ENCODE assay signal across 7 cellular contexts in the genomic region with DNA sequence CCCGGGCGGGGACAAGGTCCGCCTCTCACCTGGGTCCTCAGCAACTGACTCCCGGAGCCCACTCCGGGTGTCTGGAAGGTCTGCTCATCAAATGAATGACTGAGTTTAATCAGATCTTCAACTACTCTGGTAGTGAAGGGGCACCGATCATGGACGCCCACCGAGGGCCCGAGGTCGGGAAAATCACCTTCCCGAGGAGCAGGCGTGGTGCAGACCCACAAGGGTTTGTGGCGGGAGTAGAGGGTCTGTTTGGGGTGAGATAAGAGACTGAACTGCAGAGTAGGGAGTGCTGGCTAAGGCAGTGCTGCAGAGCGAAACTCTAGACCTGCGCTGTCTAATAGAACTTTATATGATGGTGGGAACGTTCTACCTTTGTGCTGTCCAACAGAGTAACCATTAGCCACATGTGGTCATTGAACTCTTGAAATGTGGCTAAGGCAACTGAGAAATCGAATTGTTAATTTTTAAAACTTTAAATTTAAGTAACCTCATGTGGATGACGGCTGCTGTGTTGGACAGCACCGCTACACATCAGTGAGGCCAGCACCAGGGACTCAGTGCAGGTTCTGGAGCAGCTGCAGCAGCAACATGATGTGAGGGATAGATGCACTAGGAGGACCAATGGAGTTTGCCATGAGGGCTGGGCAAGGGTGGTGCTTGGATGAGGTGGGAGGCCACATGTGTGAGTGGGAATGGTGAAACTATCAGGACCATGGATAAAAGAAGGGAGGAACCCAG. TPM values are rescaled to one million over a fixed set of nuclear protein-coding genes. Genes with fewer than 3 reads are reported as not detected.
DNase-seq lines count a peak whose midpoint lies in the region; ATAC-seq and TF ChIP-seq lines count a peak whose summit lies in the region.
"Not testable (repeated sequence)": the region's sequence is repeated elsewhere in the genome, so short reads cannot be mapped to it uniquely, and the experiment has no call there.

No MANE protein-coding gene starts in this region.

- peak overlapping the region; percentile 99 for H3K4me3 Mint-ChIP-seq in activated CD4-positive, alpha-beta T cell treated with anti-CD3 and anti-CD28 coated beads, Interleukin-2, amount 10 ng/mL, durations not matched to agents 24 days and 14 days
- peak overlapping the region; percentile 95 for H3K4me3 Mint-ChIP-seq in mesothelial cell of epicardium

- H2AFZ ChIP-seq in KMS-11 (ENCODE audit: low read depth) = peak overlapping the region; percentile 38; the same call in 1 of the 2 replicates

- H3K9me3 ChIP-seq in breast epithelium = not testable (repeated sequence)

- not testable (repeated sequence) for H3K9me3 Mint-ChIP-seq in activated CD4-positive, alpha-beta T cell treated with anti-CD3 and anti-CD28 coated beads, Interleukin-2, amount 10 ng/mL, durations not matched to agents 24 days and 14 days; mesothelial cell of epicardium

- H3K4me3 ChIP-seq in GM12875 (ENCODE audit: low read depth, low read length) = peak overlapping the region; percentile 71
- not testable (repeated sequence) for H3K4me3 ChIP-seq in KMS-11 (IDR thresholded peaks at IDR 0.05; ENCODE audit: insufficient read depth, low read depth, low read length)
- H3K4me3 ChIP-seq in breast epithelium = peak overlapping the region; percentile 86 to 89 (median 88)
- H3K4me3 ChIP-seq in skeletal muscle cell (ENCODE audit: low read depth, low read length) = peak overlapping the region; percentile 95

- intact Hi-C loops in activated CD4-positive, alpha-beta T cell treated with anti-CD3 and anti-CD28 coated beads, Interleukin-2, amount 10 ng/mL, durations not matched to agents 24 days and 14 days (cut with micrococcal nuclease) = loop anchor here (1.0 kb wide), 1 partner anchor 16 kb away; a partner anchor contains a TSS
- intact Hi-C loops in breast epithelium (cut with DNase I; ENCODE audit: low total_unique reads) = not testable (repeated sequence)

- peak overlapping the region; percentile 42 for H3K4me2 ChIP-seq in KMS-11

- peak overlapping the region; percentile 53; the same call in 1 of the 2 replicates for H3K9ac ChIP-seq in KMS-11

- not testable (repeated sequence) for ATAC-seq in foreskin keratinocyte

- H3K36me3 ChIP-seq in KMS-11 (ENCODE audit: insufficient read depth); breast epithelium: not testable (repeated sequence)

- not testable (repeated sequence) for H3K36me3 Mint-ChIP-seq in activated CD4-positive, alpha-beta T cell treated with anti-CD3 and anti-CD28 coated beads, Interleukin-2, amount 10 ng/mL, durations not matched to agents 24 days and 14 days (ENCODE audit: low read depth); mesothelial cell of epicardium

- H3K4me1 Mint-ChIP-seq in activated CD4-positive, alpha-beta T cell treated with anti-CD3 and anti-CD28 coated beads, Interleukin-2, amount 10 ng/mL, durations not matched to agents 24 days and 14 days = peaks cover 20% of the 10 kb centered on the region
- peaks cover 32% of the 10 kb centered on the region for H3K4me1 Mint-ChIP-seq in mesothelial cell of epicardium

- H3K27ac Mint-ChIP-seq in activated CD4-positive, alpha-beta T cell treated with anti-CD3 and anti-CD28 coated beads, Interleukin-2, amount 10 ng/mL, durations not matched to agents 24 days and 14 days = peak overlapping the region; percentile 86
- H3K27ac Mint-ChIP-seq in mesothelial cell of epicardium = peak overlapping the region; percentile 96

- H3K27ac ChIP-seq in KMS-11 = not testable (repeated sequence)
- peak overlapping the region; percentile 84 to 87 for H3K27ac ChIP-seq in breast epithelium
- H3K27ac ChIP-seq in foreskin keratinocyte = peak overlapping the region; percentile 58

- not testable (repeated sequence) for H3K79me2 ChIP-seq in KMS-11 (ENCODE audit: insufficient read depth, low read depth)

- not testable (repeated sequence) for TF ChIP-seq CTCF in GM12875 (IDR thresholded peaks at IDR 0.05; ENCODE audit: borderline replicate concordance, insufficient read depth, low read depth, low read length); KMS-11 (conservative IDR thresholded peaks at IDR 0.05; ENCODE audit: low read depth, low read length); breast epithelium (IDR thresholded peaks at IDR 0.05); foreskin keratinocyte (conservative IDR thresholded peaks at IDR 0.05); mesothelial cell of epicardium (IDR thresholded peaks at IDR 0.05; ENCODE audit: unreplicated experiment)

- H4K20me1 ChIP-seq in KMS-11 (ENCODE audit: insufficient read depth) = not testable (repeated sequence)

- H3K27me3 Mint-ChIP-seq in activated CD4-positive, alpha-beta T cell treated with anti-CD3 and anti-CD28 coated beads, Interleukin-2, amount 10 ng/mL, durations not matched to agents 24 days and 14 days; mesothelial cell of epicardium (ENCODE audit: low read depth): not testable (repeated sequence)

- not testable (repeated sequence) for DNase-seq in activated CD4-positive, alpha-beta T cell treated with anti-CD3 and anti-CD28 coated beads, Interleukin-2, amount 10 ng/mL, durations not matched to agents 24 days and 14 days; breast epithelium (ENCODE audit: low spot score in 2 of 2); foreskin keratinocyte; mesothelial cell of epicardium (ENCODE audit: low spot score in 2 of 2, unreplicated experiment in 2 of 2); skeletal muscle cell (ENCODE audit: low read depth)

- H3K4me1 ChIP-seq in KMS-11 (ENCODE audit: low read depth, poor library complexity, severe bottlenecking); breast epithelium; foreskin keratinocyte: not testable (repeated sequence)

- not testable (repeated sequence) for H3K27me3 ChIP-seq in KMS-11 (ENCODE audit: insufficient read depth, low read depth); breast epithelium; foreskin keratinocyte

- TF ChIP-seq POLR2A in breast epithelium (IDR thresholded peaks at IDR 0.05) = not testable (repeated sequence)

RNA-seq across cellular contexts. Expression of a gene that starts 0.7 kb away (rescaled TPM):
- 42.0 and 45.6 TPM in 2 replicates for total RNA-seq in activated CD4-positive, alpha-beta T cell treated with anti-CD3 and anti-CD28 coated beads, Interleukin-2, amount 10 ng/mL, durations not matched to agents 24 days and 14 days
- total RNA-seq in breast epithelium (10 to 100 TPM; 22.1 to 29.8 (median 26.2) TPM), foreskin keratinocyte (19.2 and 22.8 TPM in 2 replicates), mesothelial cell of epicardium (57.3 to 59.2 TPM (median 57.5 TPM) in 3 replicates)
- 19.0 and 20.8 TPM in 2 replicates for polyA plus RNA-seq in foreskin keratinocyte

RNA-seq across cellular contexts. Expression of a gene that starts 0.8 kb away (rescaled TPM):
- 7.5 and 7.6 TPM in 2 replicates for total RNA-seq in activated CD4-positive, alpha-beta T cell treated with anti-CD3 and anti-CD28 coated beads, Interleukin-2, amount 10 ng/mL, durations not matched to agents 24 days and 14 days
- total RNA-seq in breast epithelium (10 to 100 TPM in 2 of 3 donors, 1 to 10 TPM in 1; 9.3 to 23.6 (median 21.2) TPM), foreskin keratinocyte (5.6 and 7.5 TPM in 2 replicates), mesothelial cell of epicardium (101 to 109 TPM (median 103 TPM) in 3 replicates)
- 6.0 and 6.1 TPM in 2 replicates for polyA plus RNA-seq in foreskin keratinocyte

RNA-seq across cellular contexts. Expression of a gene that starts 15.9 kb away (rescaled TPM):
- total RNA-seq in activated CD4-positive, alpha-beta T cell treated with anti-CD3 and anti-CD28 coated beads, Interleukin-2, amount 10 ng/mL, durations not matched to agents 24 days and 14 days = 111 and 117 TPM in 2 replicates
- total RNA-seq in breast epithelium (10 to 100 TPM; 69.5 to 80.0 (median 70.1) TPM), foreskin keratinocyte (158 and 176 TPM in 2 replicates), mesothelial cell of epicardium (111 to 118 TPM (median 115 TPM) in 3 replicates)
- polyA plus RNA-seq in foreskin keratinocyte = 130 and 144 TPM in 2 replicates

RNA-seq across cellular contexts. Expression of a gene that starts 29.4 kb away (rescaled TPM):
- total RNA-seq in activated CD4-positive, alpha-beta T cell treated with anti-CD3 and anti-CD28 coated beads, Interleukin-2, amount 10 ng/mL, durations not matched to agents 24 days and 14 days = 0.21 TPM in 1 of 2 replicates, not detected in the other
- 1 to 10 TPM in 2 of 3 donors, under 1 TPM in 1; 0.98 to 1.3 (median 1.0) TPM for total RNA-seq in breast epithelium
- not detected in 2 replicates for total RNA-seq in foreskin keratinocyte
- 0.32 and 0.34 TPM in 2 replicates for polyA plus RNA-seq in foreskin keratinocyte
- total RNA-seq in mesothelial cell of epicardium = 0.78 to 0.95 TPM in 2 of 3 replicates, not detected in the other

RNA-seq across cellular contexts. Expression of a gene that starts 33.7 kb away (rescaled TPM):
- 43.5 and 45.8 TPM in 2 replicates for total RNA-seq in activated CD4-positive, alpha-beta T cell treated with anti-CD3 and anti-CD28 coated beads, Interleukin-2, amount 10 ng/mL, durations not matched to agents 24 days and 14 days
- 10 to 100 TPM; 17.4 to 40.0 (median 21.2) TPM for total RNA-seq in breast epithelium
- 41.4 and 44.5 TPM in 2 replicates for total RNA-seq in foreskin keratinocyte
- polyA plus RNA-seq in foreskin keratinocyte = 54.8 and 57.5 TPM in 2 replicates
- 32.3 to 33.9 TPM (median 32.7 TPM) in 3 replicates for total RNA-seq in mesothelial cell of epicardium
